Comparison of ENCODE assay signal across 23 cellular contexts in genomic region chr15:89806217-89806564, GRCh38. TPM values are rescaled to one million over a fixed set of nuclear protein-coding genes. Genes with fewer than 3 reads are reported as not detected.
DNase-seq lines count a peak whose midpoint lies in the region; ATAC-seq, FAIRE-seq and TF ChIP-seq lines count a peak whose summit lies in the region.
"Had no signal": no experiment of that assay in that cellular context is flagged by ENCODE, and none has a peak within 500 bp of the region (broad histone marks: within the 10 kb centered on the region; RNA-seq: fewer than 3 reads in every experiment).

No MANE protein-coding gene starts in this region.

- H3K4me3 Mint-ChIP-seq in GM23338, result no peak overlapping the region
- H3K4me3 Mint-ChIP-seq in naive thymus-derived CD8-positive, alpha-beta T cell, result no peak overlapping the region
- no peak overlapping the region for H3K4me3 Mint-ChIP-seq in stimulated activated effector memory CD8-positive, alpha-beta T cell treated with anti-CD3 and anti-CD28 coated beads, Interleukin-12 subunit alpha, Interleukin-12 subunit beta, amount 100 ng/mL, for 72 hours
- H3K4me3 Mint-ChIP-seq: IgD-negative memory B cell had no signal

- H2AK5ac ChIP-seq in neuronal stem cell (ENCODE audit: low read depth, low read length), result peak overlapping the region; percentile 9

- H3K27ac Mint-ChIP-seq in GM23338, result no peak overlapping the region
- H3K27ac Mint-ChIP-seq in naive thymus-derived CD8-positive, alpha-beta T cell, result no peak overlapping the region
- H3K27ac Mint-ChIP-seq in stimulated activated effector memory CD8-positive, alpha-beta T cell treated with anti-CD3 and anti-CD28 coated beads, Interleukin-12 subunit alpha, Interleukin-12 subunit beta, amount 100 ng/mL, for 72 hours, result no peak overlapping the region

- H3K79me2 ChIP-seq in GM23338 (replicated peaks; ENCODE audit: insufficient read depth), result no peaks in the 10 kb centered on the region

- H3K27me3 Mint-ChIP-seq in GM23338 (ENCODE audit: insufficient read depth, low read depth, poor library complexity), result peaks cover 26% of the 10 kb centered on the region
- peaks cover 3 to 33% (median 18%) of the 10 kb centered on the region in 5 donors for H3K27me3 Mint-ChIP-seq in naive thymus-derived CD8-positive, alpha-beta T cell

- H3K27me3 ChIP-seq in GM23338 (ENCODE audit: insufficient read depth) (no peaks in the 10 kb centered on the region), neuronal stem cell (ENCODE audit: control insufficient read depth in 3 of 3, insufficient read depth in 3 of 3, low read depth in 1 of 3, low read length in 3 of 3) (peaks cover 0 to 16% (median 0%) of the 10 kb centered on the region in 3 experiments), thyroid gland (no peaks in the 10 kb centered on the region)

- H3K14ac ChIP-seq in neuronal stem cell (ENCODE audit: low read length), result no peak overlapping the region

- intact Hi-C loops in thyroid gland (cut with DNase I), result no loop called here

- no peaks in the 10 kb centered on the region for H4K20me1 ChIP-seq in GM23338 (replicated peaks; ENCODE audit: insufficient read depth)

- H3K4ac ChIP-seq in neuronal stem cell (ENCODE audit: low read length), result no peak overlapping the region

- H3K9me2 ChIP-seq in GM23338 (ENCODE audit: insufficient read depth), result no peaks in the 10 kb centered on the region

- TF ChIP-seq POLR2A in thyroid gland (IDR thresholded peaks at IDR 0.05) (no peak), GM12892 (IDR thresholded peaks at IDR 0.05; ENCODE audit: low read depth, low read length) (no peak)

- no peaks in the 10 kb centered on the region; the same call in 1 of the 2 replicates for H3K4me1 ChIP-seq in GM23338 (ENCODE audit: insufficient read depth)
- H3K4me1 ChIP-seq in neuronal stem cell (ENCODE audit: control insufficient read depth in 2 of 2, insufficient read depth in 1 of 2, low read depth in 1 of 2, low read length in 2 of 2), result peaks cover 2 to 18% of the 10 kb centered on the region in 2 donors
- H3K4me1 ChIP-seq in thyroid gland, result peaks cover 0 to 3% of the 10 kb centered on the region in 2 donors

- FAIRE-seq in GM12892 (lab: Jason Lieb, UNC), result no peak
- FAIRE-seq: A549, GM12878 had no signal

- TF ChIP-seq CTCF in GM23338 (conservative IDR thresholded peaks at IDR 0.05; ENCODE audit: low read depth in 2 of 2) (no peak), RWPE1 (conservative IDR thresholded peaks at IDR 0.05; ENCODE audit: low read depth) (no peak), epithelial cell of proximal tubule (conservative IDR thresholded peaks at IDR 0.05; ENCODE audit: low read depth, low read length) (no peak), thyroid gland (IDR thresholded peaks at IDR 0.05) (no peak)

- no peak overlapping the region for H2BK15ac ChIP-seq in neuronal stem cell (ENCODE audit: low read length)

- no peak overlapping the region for H2BK12ac ChIP-seq in neuronal stem cell (ENCODE audit: low read length)

- H3K27ac ChIP-seq in GM23338 (ENCODE audit: low read depth) (no peak overlapping the region), RWPE1 (peak overlapping the region; percentile 89; the same call in 1 of the 2 replicates), neuronal stem cell (replicated peaks; ENCODE audit: low read length) (no peak overlapping the region), thyroid gland (no peak overlapping the region)
- H3K27ac ChIP-seq: PC-9, SK-N-MC had no signal

- no peaks in the 10 kb centered on the region for H3K36me3 ChIP-seq in GM23338 (ENCODE audit: insufficient read depth)
- H3K36me3 ChIP-seq in neuronal stem cell (replicated peaks in 1 of 2; ENCODE audit: control insufficient read depth in 2 of 2, insufficient read depth in 2 of 2, low read length in 2 of 2), result no peaks in the 10 kb centered on the region
- H3K36me3 ChIP-seq in thyroid gland, result no peaks in the 10 kb centered on the region

- H3K9ac ChIP-seq in neuronal stem cell (ENCODE audit: low read depth, low read length, poor library complexity), result no peak overlapping the region

- H3K9me3 ChIP-seq in neuronal stem cell (replicated peaks in 1 of 2; ENCODE audit: control insufficient read depth in 2 of 2, insufficient read depth in 1 of 2, low read depth in 1 of 2, low read length in 2 of 2), result no peaks in the 10 kb centered on the region
- no peaks in the 10 kb centered on the region for H3K9me3 ChIP-seq in thyroid gland
- H3K9me3 ChIP-seq: A549 had no signal

- DNase-seq in GM23338 (ENCODE audit: low spot score) (peak; percentile 38), RWPE1 (ENCODE audit: low spot score) (no peak), epithelial cell of proximal tubule (ENCODE audit: low read depth) (no peak), neuronal stem cell (ENCODE audit: low spot score) (no peak), thyroid gland (no peak), GM12892 (ENCODE audit: insufficient read length) (no peak)
- no peak for DNase-seq in naive thymus-derived CD8-positive, alpha-beta T cell
- no peak for DNase-seq in stimulated activated effector memory CD8-positive, alpha-beta T cell treated with anti-CD3 and anti-CD28 coated beads, Interleukin-12 subunit alpha, Interleukin-12 subunit beta, amount 100 ng/mL, for 72 hours (ENCODE audit: low spot score in 2 of 2)
- DNase-seq: C1 segment of cervical spinal cord, DMS 273 treated with DMSO at 0.1 percent for 48 hours, GDM1, MV-4-11, NCI-H1417, NCI-H187 treated with DMSO at 0.1 percent for 48 hours, NCI-H2171 treated with DMSO at 0.1 percent for 48 hours, NCI-H446 treated with DMSO at 0.1 percent for 48 hours, NCI-H774, PC-9 had no signal

- no peaks in the 10 kb centered on the region for H3K79me1 ChIP-seq in neuronal stem cell (ENCODE audit: low read depth, low read length)

- peak overlapping the region; percentile 43; the same call in 1 of the 2 replicates for H2AFZ ChIP-seq in GM23338
- no peak overlapping the region for H2AFZ ChIP-seq in neuronal stem cell (ENCODE audit: low read length)
- H2AFZ ChIP-seq: PC-9 had no signal

- no CpG with 5 or more reads among the region's 21 CpGs for WGBS in neuronal stem cell (ENCODE audit: extremely low coverage in 2 of 2, insufficient read length in 2 of 2, insufficient replicate concordance in 1 of 2), 2 donors
- 86 to 89% methylated on average over 18 to 21 of the region's 21 CpGs for WGBS in thyroid gland, 2 donors

- H3K9me3 Mint-ChIP-seq in GM23338, result no peaks in the 10 kb centered on the region
- no peaks in the 10 kb centered on the region for H3K9me3 Mint-ChIP-seq in naive thymus-derived CD8-positive, alpha-beta T cell
- H3K9me3 Mint-ChIP-seq in stimulated activated effector memory CD8-positive, alpha-beta T cell treated with anti-CD3 and anti-CD28 coated beads, Interleukin-12 subunit alpha, Interleukin-12 subunit beta, amount 100 ng/mL, for 72 hours, result no peaks in the 10 kb centered on the region
- H3K9me3 Mint-ChIP-seq: IgD-negative memory B cell had no signal

- H4K91ac ChIP-seq in neuronal stem cell (ENCODE audit: low read depth, low read length, poor library complexity), result no peak overlapping the region

- peak overlapping the region; percentile 74 for H2BK120ac ChIP-seq in neuronal stem cell (ENCODE audit: low read depth, low read length)

- peak overlapping the region; percentile 2 for H3K23ac ChIP-seq in neuronal stem cell (ENCODE audit: low read depth, low read length, poor library complexity)

- no peak overlapping the region for H3K4me2 ChIP-seq in GM23338
- no peak overlapping the region for H3K4me2 ChIP-seq in neuronal stem cell (ENCODE audit: insufficient read depth, low read length, poor library complexity, severe bottlenecking)
- H3K4me2 ChIP-seq: A549, PC-9 had no signal

- peak overlapping the region; percentile 11 for H2BK5ac ChIP-seq in neuronal stem cell (ENCODE audit: low read length)

- peak overlapping the region; percentile 15 for H3K18ac ChIP-seq in neuronal stem cell (ENCODE audit: low read length)

- peak; percentile 49 for ATAC-seq in GM23338
- ATAC-seq in naive thymus-derived CD8-positive, alpha-beta T cell, result no peak
- no peak for ATAC-seq in stimulated activated effector memory CD8-positive, alpha-beta T cell treated with anti-CD3 and anti-CD28 coated beads, Interleukin-12 subunit alpha, Interleukin-12 subunit beta, amount 100 ng/mL, for 72 hours
- ATAC-seq: GM12878, Right ventricle myocardium inferior had no signal

- H3K4me3 ChIP-seq in GM23338, result no peak overlapping the region
- H3K4me3 ChIP-seq in epithelial cell of proximal tubule (ENCODE audit: low read depth, low read length), result peak overlapping the region; percentile 3
- no peak overlapping the region for H3K4me3 ChIP-seq in neuronal stem cell (ENCODE audit: low read length in 2 of 2)
- H3K4me3 ChIP-seq in thyroid gland (replicated peaks in 1 of 3), result no peak overlapping the region
- H3K4me3 ChIP-seq: A549, GM12878, PC-9, SK-N-MC had no signal

- CTCF ChIA-PET in RWPE1 (lab: Yijun Ruan, JAX), result no interaction called here

- POLR2A ChIA-PET in RWPE1 (lab: Yijun Ruan, JAX; ENCODE audit: low non-redundant PET), result no interaction called here
- POLR2A ChIA-PET in naive thymus-derived CD8-positive, alpha-beta T cell (lab: Charles Lee), result no interaction called here

- H3F3A ChIP-seq in GM23338 (replicated peaks; ENCODE audit: low read depth), result no peaks in the 10 kb centered on the region

- no peaks in the 10 kb centered on the region; the same call in 2 of the 3 replicates for H3K36me3 Mint-ChIP-seq in GM23338 (ENCODE audit: low read depth)
- no peaks in the 10 kb centered on the region for H3K36me3 Mint-ChIP-seq in naive thymus-derived CD8-positive, alpha-beta T cell
- H3K36me3 Mint-ChIP-seq in stimulated activated effector memory CD8-positive, alpha-beta T cell treated with anti-CD3 and anti-CD28 coated beads, Interleukin-12 subunit alpha, Interleukin-12 subunit beta, amount 100 ng/mL, for 72 hours, result no peaks in the 10 kb centered on the region

- H3K4me1 Mint-ChIP-seq in GM23338, result peaks cover 18% of the 10 kb centered on the region
- no peaks in the 10 kb centered on the region for H3K4me1 Mint-ChIP-seq in naive thymus-derived CD8-positive, alpha-beta T cell
- no peaks in the 10 kb centered on the region for H3K4me1 Mint-ChIP-seq in stimulated activated effector memory CD8-positive, alpha-beta T cell treated with anti-CD3 and anti-CD28 coated beads, Interleukin-12 subunit alpha, Interleukin-12 subunit beta, amount 100 ng/mL, for 72 hours
- H3K4me1 Mint-ChIP-seq: IgD-negative memory B cell had no signal

- H4K8ac ChIP-seq in neuronal stem cell (ENCODE audit: low read depth, low read length), result no peak overlapping the region

RNA-seq across cellular contexts. Expression of gene ANPEP, which starts 8.5 kb away (rescaled TPM):
- total RNA-seq in GM23338 (2014; rRNA removed; shearing (Covaris generic)), result 0.58 and 0.80 TPM in 2 replicates
- polyA plus RNA-seq in GM23338 (2016; fragmentation: Nextera tagmentation; extraction: Ambion mirVana), result 0.87 and 1.8 TPM in 2 replicates
- total RNA-seq in epithelial cell of proximal tubule (8.6 and 44.9 TPM in 2 replicates), thyroid gland (10 to 100 TPM in 1 of 4 donors, 1 to 10 TPM in 3; 7.2 to 11.7 (median 9.4) TPM)
- polyA plus RNA-seq in neuronal stem cell (2013, experiment 1 of 2), result 3.5 TPM
- polyA plus RNA-seq in neuronal stem cell (2013, experiment 2 of 2), result 3.5 TPM
- total RNA-seq in naive thymus-derived CD8-positive, alpha-beta T cell, result 1 to 10 TPM in 1 of 2 experiments, under 1 TPM in 1; 0.88 to 1.1 TPM
- under 1 TPM in 1 of 3 donors, not detected in 2; 0.06 TPM for polyA plus RNA-seq in naive thymus-derived CD8-positive, alpha-beta T cell
- polyA plus RNA-seq in GM12892 (2012; ENCODE audit: missing spikeins), result not detected

RNA-seq across cellular contexts. Expression of gene MESP2, which starts 30.1 kb away (rescaled TPM):
- 0.16 and 1.3 TPM in 2 replicates for total RNA-seq in GM23338 (2014; rRNA removed; shearing (Covaris generic))
- polyA plus RNA-seq in GM23338 (2016; fragmentation: Nextera tagmentation; extraction: Ambion mirVana), result 0.24 and 0.68 TPM in 2 replicates
- total RNA-seq in epithelial cell of proximal tubule, result 1.1 and 2.5 TPM in 2 replicates
- polyA plus RNA-seq in neuronal stem cell (2013, experiment 1 of 2), result 0.35 TPM
- polyA plus RNA-seq in neuronal stem cell (2013, experiment 2 of 2), result 0.19 TPM
- not detected for total RNA-seq in naive thymus-derived CD8-positive, alpha-beta T cell
- not detected for polyA plus RNA-seq in naive thymus-derived CD8-positive, alpha-beta T cell
- total RNA-seq in thyroid gland, result under 1 TPM in 2 of 4 donors, not detected in 2; 0.34 to 0.67 TPM
- not detected for polyA plus RNA-seq in GM12892 (2012; ENCODE audit: missing spikeins)
- total RNA-seq: GM12878 had no signal
- polyA plus RNA-seq: IgD-negative memory B cell had no signal

RNA-seq across cellular contexts. Expression of gene MESP1, which starts 55.1 kb away (rescaled TPM):
- 0.21 TPM in 1 of 2 replicates, not detected in the other for total RNA-seq in GM23338 (2014; rRNA removed; shearing (Covaris generic))
- 0.91 TPM in 1 of 2 replicates, not detected in the other for polyA plus RNA-seq in GM23338 (2016; fragmentation: Nextera tagmentation; extraction: Ambion mirVana)
- total RNA-seq in epithelial cell of proximal tubule (1.9 and 2.7 TPM in 2 replicates), thyroid gland (1 to 10 TPM in 3 of 4 donors, not detected in 1; 1.9 to 2.6 (median 2.1) TPM)
- polyA plus RNA-seq in neuronal stem cell (2013, experiment 1 of 2), result 0.32 TPM
- 0.28 TPM for polyA plus RNA-seq in neuronal stem cell (2013, experiment 2 of 2)
- under 1 TPM; 0.26 to 0.27 TPM for total RNA-seq in naive thymus-derived CD8-positive, alpha-beta T cell
- under 1 TPM; 0.06 to 0.81 (median 0.50) TPM for polyA plus RNA-seq in naive thymus-derived CD8-positive, alpha-beta T cell
- polyA plus RNA-seq in GM12892 (2012; ENCODE audit: missing spikeins), result 0.85 TPM
